31 cellular contexts compared by ENCODE assay signal in genomic region chr5:95449460-95449859, GRCh38. TPM values are rescaled to one million over a fixed set of nuclear protein-coding genes. Genes with fewer than 3 reads are reported as not detected.
A peak's percentile ranks its signal among the peaks of the same experiment; 100 is the strongest.
DNase-seq lines count a peak whose midpoint lies in the region; ATAC-seq, FAIRE-seq and TF ChIP-seq lines count a peak whose summit lies in the region.
"Had no signal": no experiment of that assay in that cellular context is flagged by ENCODE, and none has a peak within 500 bp of the region (broad histone marks: within the 10 kb centered on the region; RNA-seq: fewer than 3 reads in every experiment).

No MANE protein-coding gene starts in this region.

- H3K27ac ChIP-seq in RWPE2 (ENCODE audit: poor library complexity, severe bottlenecking), result no peak overlapping the region
- H3K27ac ChIP-seq: brain microvascular endothelial cell, GM23248, hepatocyte, SJSA1, upper lobe of right lung had no signal

- peaks cover 2% of the 10 kb centered on the region for H3K27me3 ChIP-seq in H7 (ENCODE audit: control insufficient read depth, insufficient read depth, low read length)
- H3K27me3 ChIP-seq in RWPE2 (ENCODE audit: insufficient read depth, poor library complexity, severe bottlenecking), result peaks cover 3% of the 10 kb centered on the region
- H3K27me3 ChIP-seq: brain microvascular endothelial cell, hepatocyte, SJSA1, upper lobe of right lung had no signal

- DNase-seq in D721Med (ENCODE audit: insufficient read length, low spot score) (no peak), H7 (peak; percentile 19), RWPE2 (ENCODE audit: low spot score) (no peak), foreskin melanocyte (peak; percentile 29), HTR-8/SVneo (ENCODE audit: insufficient read length, low spot score) (no peak), NCI-H748 treated with DMSO at 0.1 percent for 48 hours (lab: John Stamatoyannopoulos, UW) (no peak), GM19239 (ENCODE audit: insufficient read length, low spot score) (no peak), NCI-H2107 treated with DMSO at 0.1 percent for 48 hours (lab: John Stamatoyannopoulos, UW; ENCODE audit: unreplicated experiment) (no peak)
- DNase-seq: activated T-cell treated with anti-CD3 and anti-CD28 coated beads, Interleukin-2, amount 50 U/mL, for 24 hours; brain microvascular endothelial cell; effector CD4-positive, alpha-beta T cell; GM23248; immature natural killer cell; natural killer cell; NCI-H1105 treated with DMSO at 0.1 percent for 48 hours; NCI-H2081 treated with DMSO at 0.1 percent for 48 hours; NCI-H446; stimulated activated CD4-positive, alpha-beta T cell treated with anti-CD3 and anti-CD28 coated beads, Interleukin-2, amount 100 ng/mL, for 48 hours; T-helper 1 cell; upper lobe of right lung had no signal

- no peaks in the 10 kb centered on the region for H3K36me3 ChIP-seq in H7 (replicated peaks; ENCODE audit: control insufficient read depth, insufficient read depth, low read length)
- H3K36me3 ChIP-seq in RWPE2 (ENCODE audit: low read depth), result no peaks in the 10 kb centered on the region
- H3K36me3 ChIP-seq: brain microvascular endothelial cell, SJSA1, upper lobe of right lung had no signal

- 0 out of 3 replicates have a peak, but pooled peaks have one; percentile 12 for ATAC-seq in RWPE2 (ENCODE audit: low read depth)
- ATAC-seq: stimulated activated effector memory CD8-positive, alpha-beta T cell treated with anti-CD3 and anti-CD28 coated beads, Interleukin-12 subunit alpha, Interleukin-12 subunit beta, amount 100 ng/mL, for 72 hours; upper lobe of right lung had no signal

- H3K4me1 ChIP-seq in RWPE2 (ENCODE audit: insufficient read depth, poor library complexity, severe bottlenecking), result peaks cover 11% of the 10 kb centered on the region
- H3K4me1 ChIP-seq: SJSA1, upper lobe of right lung had no signal

- H3K9me3 ChIP-seq in RWPE2 (ENCODE audit: severe bottlenecking), result no peaks in the 10 kb centered on the region
- H3K9me3 ChIP-seq: SJSA1, upper lobe of right lung had no signal

- no peak for TF ChIP-seq CTCF in D721Med (IDR thresholded peaks at IDR 0.05; ENCODE audit: insufficient read depth, missing control alignments)
- TF ChIP-seq CTCF in RWPE2 (IDR thresholded peaks at IDR 0.05; ENCODE audit: poor library complexity, severe bottlenecking), result no peak

- H3K4me3 ChIP-seq in H7 (ENCODE audit: insufficient read depth, low read depth, low read length), result no peak overlapping the region
- H3K4me3 ChIP-seq in RWPE2 (ENCODE audit: severe bottlenecking), result no peak overlapping the region
- H3K4me3 ChIP-seq: GM23248, hepatocyte, SJSA1, upper lobe of right lung had no signal

- FAIRE-seq in D721Med (lab: Jason Lieb, UNC) (peak; percentile 16), HTR-8/SVneo (lab: Jason Lieb, UNC) (no peak), GM19239 (lab: Jason Lieb, UNC) (no peak)
- FAIRE-seq: RCC 7860 had no signal

RNA-seq across cellular contexts. Expression of gene FAM81B, which starts 58.3 kb away (rescaled TPM):
- not detected in 2 replicates for total RNA-seq in H7 (2014; rRNA removed; shearing (Covaris generic))
- total RNA-seq: A673; activated CD8-positive, alpha-beta memory T cell treated with anti-CD3 and anti-CD28 coated beads for 36 hours; B cell; epithelial cell of proximal tubule; fibroblast of villous mesenchyme; GM23248; liver; natural killer cell; osteoblast; SJSA1; upper lobe of right lung had no signal

Comparison
In these comparisons a context has a peak if more than half of its experiments do, and no peak if none do; other contexts are left out.
1. DNase-seq: peak in H7 (single experiment) and foreskin melanocyte (single experiment); none in D721Med (single experiment), RWPE2 (single experiment), HTR-8/SVneo (single experiment), NCI-H748 treated with DMSO at 0.1 percent for 48 hours (single experiment), GM19239 (single experiment) and NCI-H2107 treated with DMSO at 0.1 percent for 48 hours (single experiment).